ENCODE assay signal across 16 cellular contexts in the genomic region with DNA sequence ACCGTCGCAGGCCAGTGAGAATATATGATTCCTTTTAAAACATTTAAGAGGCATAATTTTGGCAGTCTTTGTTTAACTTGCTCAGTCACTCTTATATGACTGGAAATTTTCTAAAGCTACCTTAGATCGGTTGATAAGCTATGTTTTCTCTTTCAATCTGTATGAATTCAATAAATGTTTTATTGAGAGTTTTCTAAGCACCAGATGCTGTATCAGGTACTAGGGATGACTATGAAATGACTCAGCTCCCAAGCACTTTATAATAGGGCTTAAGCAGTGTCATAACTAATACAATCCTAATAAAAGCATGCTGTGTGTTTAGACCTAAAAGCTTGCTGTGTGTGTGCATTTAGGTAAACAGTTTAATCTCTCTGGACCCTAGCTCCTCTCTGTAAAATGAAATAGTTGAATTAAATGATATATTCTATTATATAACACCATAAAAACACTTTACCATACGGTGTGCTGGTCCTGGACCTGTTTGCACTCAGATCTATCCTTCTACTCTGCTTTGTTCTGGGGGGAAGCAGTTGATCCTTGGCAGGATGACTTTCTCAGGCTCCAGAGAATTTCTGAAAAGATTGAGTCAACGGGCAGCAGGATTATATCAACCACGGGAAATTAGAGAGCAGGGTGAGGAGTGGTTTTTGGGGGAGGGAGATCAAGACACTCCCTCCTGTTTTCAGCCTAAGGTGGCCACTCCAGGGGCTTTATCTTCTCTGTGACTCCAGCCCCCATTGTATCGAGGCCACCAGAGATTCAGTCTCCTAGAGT. TPM values are rescaled to one million over a fixed set of nuclear protein-coding genes. Genes with fewer than 3 reads are reported as not detected.
DNase-seq lines count a peak whose midpoint lies in the region; ATAC-seq and TF ChIP-seq lines count a peak whose summit lies in the region.
"Had no signal": no experiment of that assay in that cellular context is flagged by ENCODE, and none has a peak within 500 bp of the region (broad histone marks: within the 10 kb centered on the region; RNA-seq: fewer than 3 reads in every experiment).

No MANE protein-coding gene starts in this region.

- no peak overlapping the region for H2AFZ ChIP-seq in PC-3 (ENCODE audit: low read length)

- DNase-seq in EL, result peak; percentile 68
- peak; percentile 90 for DNase-seq in PC-3
- no peak for DNase-seq in esophagus muscularis mucosa (ENCODE audit: extremely low spot score)
- DNase-seq in renal cortical epithelial cell (ENCODE audit: low read depth), result peak; percentile 59
- DNase-seq in CD14-positive monocyte (ENCODE audit: low spot score), result no peak
- no peak for DNase-seq in NOMO-1 (lab: John Stamatoyannopoulos, UW; ENCODE audit: unreplicated experiment in 2 of 2)
- no peak for DNase-seq in NCI-H1930 (lab: John Stamatoyannopoulos, UW)
- DNase-seq: activated gamma-delta T cell, COR-L47, H9, NCI-H2029 treated with DMSO at 0.1 percent for 48 hours, right lobe of liver had no signal

- no TSS peak for BruUV-seq in PC-3 (replicated peaks; lab: Mats Ljungman, UMichigan)

- H3K27me3 Mint-ChIP-seq in CD14-positive monocyte (ENCODE audit: low read depth in 3 of 3), result no peaks in the 10 kb centered on the region

- H3K9me3 Mint-ChIP-seq in CD14-positive monocyte, result peaks cover 0 to 2% (median 0%) of the 10 kb centered on the region in 7 donors

- peaks cover 17% of the 10 kb centered on the region for H3K4me1 Mint-ChIP-seq in CD14-positive monocyte

- no peaks in the 10 kb centered on the region for H3K79me2 ChIP-seq in PC-3 (ENCODE audit: low read length)

- CTCF ChIA-PET in PC-3 (lab: Charles Lee), result interaction anchor here (1.0 kb wide), 1 partner anchor 139 kb away, joined by 4 read pairs; the partner anchor contains the start of gene COBLL1

- H3F3A ChIP-seq in PC-3 (ENCODE audit: low read length, unreplicated experiment), result peaks cover 8% of the 10 kb centered on the region

- no peaks in the 10 kb centered on the region for H3K9me2 ChIP-seq in PC-3 (replicated peaks; ENCODE audit: low read length)

- no peaks in the 10 kb centered on the region for H4K20me1 ChIP-seq in PC-3 (ENCODE audit: low read length)

- H3K4me3 ChIP-seq in PC-3 (ENCODE audit: low read length) (peak overlapping the region; percentile 36; the same call in 1 of the 2 replicates), esophagus muscularis mucosa (no peak overlapping the region)
- H3K4me3 ChIP-seq: cardiac muscle cell, right lobe of liver, suprapubic skin had no signal

- H3K4me1 ChIP-seq in PC-3 (ENCODE audit: insufficient read depth, low read length) (peaks cover 42% of the 10 kb centered on the region), esophagus muscularis mucosa (peaks cover 0 to 15% (median 11%) of the 10 kb centered on the region in 4 donors)
- H3K4me1 ChIP-seq: right lobe of liver, suprapubic skin had no signal

- H3K36me3 Mint-ChIP-seq in CD14-positive monocyte, result no peaks in the 10 kb centered on the region

- TF ChIP-seq CTCF in PC-3 (conservative IDR thresholded peaks at IDR 0.05; ENCODE audit: low read depth, low read length) (no peak), esophagus muscularis mucosa (IDR thresholded peaks at IDR 0.05) (no peak), CD14-positive monocyte (IDR thresholded peaks at IDR 0.05) (no peak)

- ATAC-seq in PC-3, result peak; percentile 82
- ATAC-seq in GM19351 (IDR thresholded peaks at IDR 0.05; ENCODE audit: unreplicated experiment), result no peak
- ATAC-seq: right lobe of liver had no signal

- H3K4me2 ChIP-seq in PC-3 (ENCODE audit: low read length), result peak overlapping the region; percentile 71

- TF ChIP-seq EP300 in esophagus muscularis mucosa (IDR thresholded peaks at IDR 0.05), result no peak

- H3K27me3 ChIP-seq in PC-3 (ENCODE audit: low read length), result no peaks in the 10 kb centered on the region
- no peaks in the 10 kb centered on the region for H3K27me3 ChIP-seq in esophagus muscularis mucosa
- H3K27me3 ChIP-seq: cardiac muscle cell, right lobe of liver, suprapubic skin had no signal

- H3K27ac Mint-ChIP-seq in CD14-positive monocyte, result no peak overlapping the region
- H3K27ac Mint-ChIP-seq: H9 had no signal

- no peak overlapping the region for H3K4me3 Mint-ChIP-seq in CD14-positive monocyte
- H3K4me3 Mint-ChIP-seq: H9 had no signal

- H3K27ac ChIP-seq in PC-3 (ENCODE audit: low read length) (peak overlapping the region; percentile 94), esophagus muscularis mucosa (replicated peaks in 1 of 4) (peak overlapping the region in 3 of 4 donors; percentile 13 to 60 (median 47))
- H3K27ac ChIP-seq: cardiac muscle cell, right lobe of liver, suprapubic skin had no signal

- H3K36me3 ChIP-seq in PC-3 (ENCODE audit: low read depth, low read length), result no peaks in the 10 kb centered on the region
- no peaks in the 10 kb centered on the region for H3K36me3 ChIP-seq in esophagus muscularis mucosa
- H3K36me3 ChIP-seq: cardiac muscle cell, right lobe of liver, suprapubic skin had no signal

- intact Hi-C loops in PC-3 (cut with micrococcal nuclease), result loop anchor here (1.0 to 5.0 kb wide), 3 partner anchors 13 to 244 kb away; no protein-coding TSS in a partner anchor
- intact Hi-C loops in esophagus muscularis mucosa (cut with DNase I), result no loop called here
- intact Hi-C loops in CD14-positive monocyte (cut with micrococcal nuclease), result no loop called here

- H3K9me3 ChIP-seq in PC-3 (ENCODE audit: low read length), result no peaks in the 10 kb centered on the region
- no peaks in the 10 kb centered on the region for H3K9me3 ChIP-seq in esophagus muscularis mucosa
- H3K9me3 ChIP-seq: right lobe of liver, suprapubic skin had no signal

- H3K9ac ChIP-seq in PC-3 (ENCODE audit: low read length), result peak overlapping the region; percentile 64

- no peak for TF ChIP-seq POLR2A in esophagus muscularis mucosa (IDR thresholded peaks at IDR 0.05; ENCODE audit: low read depth)

- POLR2A ChIA-PET in PC-3 (lab: Charles Lee; ENCODE audit: unreplicated experiment), result interaction anchor here (0.7 kb wide), 1 partner anchor 133 kb away, joined by 3 read pairs; no protein-coding TSS in a partner anchor

- 60% methylated on average over 7 of the region's 7 CpGs for WGBS in esophagus muscularis mucosa

RNA-seq across cellular contexts. Expression of gene SLC38A11, which starts 26.1 kb away (rescaled TPM):
- total RNA-seq in PC-3 (2014; rRNA removed), result 0.36 TPM in 1 of 2 replicates, not detected in the other
- 10 to 100 TPM in 1 of 4 donors, 1 to 10 TPM in 3; 1.4 to 11.6 (median 2.6) TPM for total RNA-seq in esophagus muscularis mucosa
- 0.69 and 1.2 TPM in 2 replicates for total RNA-seq in renal cortical epithelial cell
- not detected for polyA plus RNA-seq in CD14-positive monocyte
- total RNA-seq: cardiac muscle cell; H9; T-helper 1 cell treated with Interleukin-12 subunit alpha and Interleukin-12 subunit beta and Interleukin-4 antibody, amounts not matched to agents 30 ng/mL and 1 ng/mL, for 36 hours had no signal
- polyA plus RNA-seq: cardiac muscle cell had no signal

Comparison
In these comparisons a context has a peak if more than half of its experiments do, and no peak if none do; other contexts are left out.
1. DNase-seq: peak in EL (single experiment), PC-3 (single experiment) and renal cortical epithelial cell (single experiment); none in esophagus muscularis mucosa (single experiment), CD14-positive monocyte (single experiment), NOMO-1 (0 of 2) and NCI-H1930 (0 of 2).